Comparison of ENCODE assay signal across 1 cellular context in the genomic region with DNA sequence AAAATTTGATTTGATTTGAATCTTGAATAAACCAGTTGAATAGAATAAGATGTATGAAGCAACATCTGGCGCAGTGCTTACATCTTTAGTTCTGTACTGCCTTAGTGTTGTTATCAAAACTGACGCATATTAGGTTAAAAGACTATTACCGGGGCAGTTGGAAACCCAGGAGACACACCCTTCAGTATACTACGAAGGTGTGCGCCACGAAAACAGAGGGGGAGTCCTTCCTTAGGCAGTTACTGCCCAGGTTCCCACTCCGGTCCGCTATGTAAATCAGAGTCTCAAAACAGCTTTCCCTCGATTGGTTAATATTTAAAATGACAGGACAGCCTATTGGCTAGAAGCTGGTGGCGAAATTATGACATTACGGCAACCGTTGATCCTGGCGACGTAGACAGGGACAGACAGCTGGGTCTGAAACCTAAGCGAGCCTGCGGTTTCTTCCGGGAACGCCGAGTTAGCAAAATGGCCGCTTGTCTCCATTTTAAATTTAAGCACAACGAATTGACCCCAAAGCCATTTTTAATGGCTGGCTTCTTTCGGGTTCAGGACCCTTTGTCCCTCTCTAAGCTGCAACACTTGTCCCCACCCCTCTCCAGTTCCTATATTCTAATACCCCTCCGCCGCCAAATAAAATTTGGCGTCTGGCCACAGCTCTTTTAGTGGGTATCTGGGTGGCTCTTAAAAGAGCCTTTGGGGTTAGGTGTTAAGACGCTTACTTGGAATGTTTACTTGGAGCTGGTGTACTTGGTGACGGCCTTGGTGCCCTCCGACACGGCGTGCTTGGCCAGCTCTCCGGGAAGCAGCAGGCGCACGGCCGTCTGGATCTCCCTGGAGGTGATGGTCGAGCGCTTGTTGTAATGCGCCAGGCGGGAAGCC.
TF ChIP-seq lines count a peak whose summit lies in the region.

No MANE protein-coding gene starts in this region.

TF ChIP-seq in HepG2, 621 proteins besides CTCF, POLR2A, EP300 and RAD21 (continued from another document and continues in another):
- TF ChIP-seq CHD4 (IDR thresholded peaks at IDR 0.05; ENCODE audit: borderline replicate concordance, low read length) (no peak; the same call in 1 of the 2 replicates), ZNF607 (CRISPR knock-in tag; IDR thresholded peaks at IDR 0.05; ENCODE audit: borderline replicate concordance) (peak; percentile 86; the same call in 1 of the 2 replicates), KDM5A (IDR thresholded peaks at IDR 0.05; ENCODE audit: borderline replicate concordance, low read length) (no peak; the same call in 1 of the 2 replicates), ARNTL (CRISPR knock-in tag; IDR thresholded peaks at IDR 0.05) (peak; percentile 44; the same call in 1 of the 2 replicates), ZNF12 (CRISPR knock-in tag; IDR thresholded peaks at IDR 0.05) (no peak), FOXJ3 (CRISPR knock-in tag; IDR thresholded peaks at IDR 0.05; ENCODE audit: borderline replicate concordance) (peak; percentile 8; the same call in 1 of the 2 replicates), ZNF234 (CRISPR knock-in tag; conservative IDR thresholded peaks at IDR 0.05) (no peak), ZNF891 (CRISPR knock-in tag; IDR thresholded peaks at IDR 0.05) (no peak; the same call in 1 of the 2 replicates), TAF1 (CRISPR knock-in tag; IDR thresholded peaks at IDR 0.05) (peak; percentile 58), ZNF251 (CRISPR knock-in tag; IDR thresholded peaks at IDR 0.05) (no peak), ZNF552 (CRISPR knock-in tag; IDR thresholded peaks at IDR 0.05; ENCODE audit: borderline replicate concordance) (no peak), ZNF644 (CRISPR knock-in tag; IDR thresholded peaks at IDR 0.05; ENCODE audit: low read depth) (peak; percentile 71), HMG20A (CRISPR knock-in tag; IDR thresholded peaks at IDR 0.05; ENCODE audit: borderline replicate concordance) (no peak), MBNL3 (CRISPR knock-in tag; conservative IDR thresholded peaks at IDR 0.05) (no peak), THAP11 (CRISPR knock-in tag; IDR thresholded peaks at IDR 0.05) (peak; percentile 88), ZNF652 (CRISPR knock-in tag; IDR thresholded peaks at IDR 0.05; ENCODE audit: borderline replicate concordance, low read depth) (no peak), KLF16 (CRISPR knock-in tag; IDR thresholded peaks at IDR 0.05) (peak in 1 of 2 experiments; percentile 98; a peak in 2 of 4 replicates), TEAD3 (CRISPR knock-in tag; optimal IDR thresholded peaks at IDR 0.05; ENCODE audit: borderline replicate concordance) (peak; percentile 75), ZEB1 (IDR thresholded peaks at IDR 0.05; ENCODE audit: insufficient replicate concordance, low read depth) (peak; percentile 91), ZNF737 (CRISPR knock-in tag; IDR thresholded peaks at IDR 0.05; ENCODE audit: borderline replicate concordance) (no peak), NFATC3 (CRISPR knock-in tag; IDR thresholded peaks at IDR 0.05) (peak; percentile 93; the same call in 1 of the 2 replicates), HOXA9 (CRISPR knock-in tag; IDR thresholded peaks at IDR 0.05; ENCODE audit: borderline replicate concordance) (peak; percentile 87), ZNF296 (CRISPR knock-in tag; conservative IDR thresholded peaks at IDR 0.05) (no peak), NFKBIZ (CRISPR knock-in tag; IDR thresholded peaks at IDR 0.05) (peak; percentile 95; the same call in 1 of the 2 replicates), ZNF83 (CRISPR knock-in tag; IDR thresholded peaks at IDR 0.05; ENCODE audit: borderline replicate concordance) (no peak), SNAI1 (CRISPR knock-in tag; IDR thresholded peaks at IDR 0.05; ENCODE audit: borderline replicate concordance) (peak; percentile 28; the same call in 1 of the 2 replicates), ZNF282 (IDR thresholded peaks at IDR 0.05; ENCODE audit: partially characterized antibody) (no peak), NKX3-1 (CRISPR knock-in tag; IDR thresholded peaks at IDR 0.05) (no peak), POLR2AphosphoS2 (IDR thresholded peaks at IDR 0.05; ENCODE audit: low read depth, low read length) (peak; percentile 97), ZIK1 (CRISPR knock-in tag; IDR thresholded peaks at IDR 0.05; ENCODE audit: borderline replicate concordance, low read depth) (no peak), ZFP82 (CRISPR knock-in tag; IDR thresholded peaks at IDR 0.05; ENCODE audit: borderline replicate concordance) (no peak), PPARG (CRISPR knock-in tag; conservative IDR thresholded peaks at IDR 0.05) (peak; percentile 39; the same call in 1 of the 2 replicates), ZNF3 (CRISPR knock-in tag; IDR thresholded peaks at IDR 0.05) (no peak), NCOA1 (CRISPR knock-in tag; IDR thresholded peaks at IDR 0.05) (peak; percentile 60; the same call in 1 of the 2 replicates), RBM39 (IDR thresholded peaks at IDR 0.05; ENCODE audit: low read depth, low read length, poor library complexity, severe bottlenecking) (peak; percentile 31), HDAC1 (CRISPR knock-in tag; IDR thresholded peaks at IDR 0.05) (peak; percentile 82; the same call in 1 of the 2 replicates)
- TF ChIP-seq, protein P1, sequence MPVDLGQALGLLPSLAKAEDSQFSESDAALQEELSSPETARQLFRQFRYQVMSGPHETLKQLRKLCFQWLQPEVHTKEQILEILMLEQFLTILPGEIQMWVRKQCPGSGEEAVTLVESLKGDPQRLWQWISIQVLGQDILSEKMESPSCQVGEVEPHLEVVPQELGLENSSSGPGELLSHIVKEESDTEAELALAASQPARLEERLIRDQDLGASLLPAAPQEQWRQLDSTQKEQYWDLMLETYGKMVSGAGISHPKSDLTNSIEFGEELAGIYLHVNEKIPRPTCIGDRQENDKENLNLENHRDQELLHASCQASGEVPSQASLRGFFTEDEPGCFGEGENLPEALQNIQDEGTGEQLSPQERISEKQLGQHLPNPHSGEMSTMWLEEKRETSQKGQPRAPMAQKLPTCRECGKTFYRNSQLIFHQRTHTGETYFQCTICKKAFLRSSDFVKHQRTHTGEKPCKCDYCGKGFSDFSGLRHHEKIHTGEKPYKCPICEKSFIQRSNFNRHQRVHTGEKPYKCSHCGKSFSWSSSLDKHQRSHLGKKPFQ (CRISPR knock-in tag; IDR thresholded peaks at IDR 0.05; ENCODE audit: insufficient replicate concordance): peak; percentile 72
- TF ChIP-seq, protein P2, sequence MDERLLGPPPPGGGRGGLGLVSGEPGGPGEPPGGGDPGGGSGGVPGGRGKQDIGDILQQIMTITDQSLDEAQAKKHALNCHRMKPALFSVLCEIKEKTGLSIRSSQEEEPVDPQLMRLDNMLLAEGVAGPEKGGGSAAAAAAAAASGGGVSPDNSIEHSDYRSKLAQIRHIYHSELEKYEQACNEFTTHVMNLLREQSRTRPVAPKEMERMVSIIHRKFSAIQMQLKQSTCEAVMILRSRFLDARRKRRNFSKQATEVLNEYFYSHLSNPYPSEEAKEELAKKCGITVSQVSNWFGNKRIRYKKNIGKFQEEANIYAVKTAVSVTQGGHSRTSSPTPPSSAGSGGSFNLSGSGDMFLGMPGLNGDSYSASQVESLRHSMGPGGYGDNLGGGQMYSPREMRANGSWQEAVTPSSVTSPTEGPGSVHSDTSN (CRISPR knock-in tag; IDR thresholded peaks at IDR 0.05): peak; percentile 33; the same call in 1 of the 2 replicates
- TF ChIP-seq, protein P3, sequence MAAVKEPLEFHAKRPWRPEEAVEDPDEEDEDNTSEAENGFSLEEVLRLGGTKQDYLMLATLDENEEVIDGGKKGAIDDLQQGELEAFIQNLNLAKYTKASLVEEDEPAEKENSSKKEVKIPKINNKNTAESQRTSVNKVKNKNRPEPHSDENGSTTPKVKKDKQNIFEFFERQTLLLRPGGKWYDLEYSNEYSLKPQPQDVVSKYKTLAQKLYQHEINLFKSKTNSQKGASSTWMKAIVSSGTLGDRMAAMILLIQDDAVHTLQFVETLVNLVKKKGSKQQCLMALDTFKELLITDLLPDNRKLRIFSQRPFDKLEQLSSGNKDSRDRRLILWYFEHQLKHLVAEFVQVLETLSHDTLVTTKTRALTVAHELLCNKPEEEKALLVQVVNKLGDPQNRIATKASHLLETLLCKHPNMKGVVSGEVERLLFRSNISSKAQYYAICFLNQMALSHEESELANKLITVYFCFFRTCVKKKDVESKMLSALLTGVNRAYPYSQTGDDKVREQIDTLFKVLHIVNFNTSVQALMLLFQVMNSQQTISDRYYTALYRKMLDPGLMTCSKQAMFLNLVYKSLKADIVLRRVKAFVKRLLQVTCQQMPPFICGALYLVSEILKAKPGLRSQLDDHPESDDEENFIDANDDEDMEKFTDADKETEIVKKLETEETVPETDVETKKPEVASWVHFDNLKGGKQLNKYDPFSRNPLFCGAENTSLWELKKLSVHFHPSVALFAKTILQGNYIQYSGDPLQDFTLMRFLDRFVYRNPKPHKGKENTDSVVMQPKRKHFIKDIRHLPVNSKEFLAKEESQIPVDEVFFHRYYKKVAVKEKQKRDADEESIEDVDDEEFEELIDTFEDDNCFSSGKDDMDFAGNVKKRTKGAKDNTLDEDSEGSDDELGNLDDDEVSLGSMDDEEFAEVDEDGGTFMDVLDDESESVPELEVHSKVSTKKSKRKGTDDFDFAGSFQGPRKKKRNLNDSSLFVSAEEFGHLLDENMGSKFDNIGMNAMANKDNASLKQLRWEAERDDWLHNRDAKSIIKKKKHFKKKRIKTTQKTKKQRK (IDR thresholded peaks at IDR 0.05; ENCODE audit: low read length): no peak
- TF ChIP-seq, protein P4, sequence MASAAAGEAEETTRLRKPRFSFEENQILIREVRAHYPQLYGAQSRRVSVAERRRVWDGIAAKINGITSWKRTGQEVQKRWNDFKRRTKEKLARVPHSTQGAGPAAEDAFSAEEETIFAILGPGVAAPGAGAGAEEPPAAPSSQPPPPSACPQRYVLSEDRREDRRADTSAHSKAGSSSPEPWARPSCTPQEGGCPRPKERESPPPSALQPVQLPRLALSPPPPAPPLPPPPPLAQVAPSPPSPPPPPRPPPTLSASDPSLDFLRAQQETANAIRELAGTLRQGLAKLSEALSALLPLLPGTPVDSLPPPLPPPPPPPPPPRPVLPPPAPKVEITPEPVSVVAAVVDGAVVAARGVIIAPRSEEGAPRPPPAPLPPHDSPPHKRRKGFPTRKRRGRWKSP (CRISPR knock-in tag; IDR thresholded peaks at IDR 0.05): peak; percentile 64
- TF ChIP-seq, protein P5, sequence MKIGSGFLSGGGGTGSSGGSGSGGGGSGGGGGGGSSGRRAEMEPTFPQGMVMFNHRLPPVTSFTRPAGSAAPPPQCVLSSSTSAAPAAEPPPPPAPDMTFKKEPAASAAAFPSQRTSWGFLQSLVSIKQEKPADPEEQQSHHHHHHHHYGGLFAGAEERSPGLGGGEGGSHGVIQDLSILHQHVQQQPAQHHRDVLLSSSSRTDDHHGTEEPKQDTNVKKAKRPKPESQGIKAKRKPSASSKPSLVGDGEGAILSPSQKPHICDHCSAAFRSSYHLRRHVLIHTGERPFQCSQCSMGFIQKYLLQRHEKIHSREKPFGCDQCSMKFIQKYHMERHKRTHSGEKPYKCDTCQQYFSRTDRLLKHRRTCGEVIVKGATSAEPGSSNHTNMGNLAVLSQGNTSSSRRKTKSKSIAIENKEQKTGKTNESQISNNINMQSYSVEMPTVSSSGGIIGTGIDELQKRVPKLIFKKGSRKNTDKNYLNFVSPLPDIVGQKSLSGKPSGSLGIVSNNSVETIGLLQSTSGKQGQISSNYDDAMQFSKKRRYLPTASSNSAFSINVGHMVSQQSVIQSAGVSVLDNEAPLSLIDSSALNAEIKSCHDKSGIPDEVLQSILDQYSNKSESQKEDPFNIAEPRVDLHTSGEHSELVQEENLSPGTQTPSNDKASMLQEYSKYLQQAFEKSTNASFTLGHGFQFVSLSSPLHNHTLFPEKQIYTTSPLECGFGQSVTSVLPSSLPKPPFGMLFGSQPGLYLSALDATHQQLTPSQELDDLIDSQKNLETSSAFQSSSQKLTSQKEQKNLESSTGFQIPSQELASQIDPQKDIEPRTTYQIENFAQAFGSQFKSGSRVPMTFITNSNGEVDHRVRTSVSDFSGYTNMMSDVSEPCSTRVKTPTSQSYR (CRISPR knock-in tag; IDR thresholded peaks at IDR 0.05; ENCODE audit: borderline replicate concordance): peak; percentile 76
- TF ChIP-seq, protein P6, sequence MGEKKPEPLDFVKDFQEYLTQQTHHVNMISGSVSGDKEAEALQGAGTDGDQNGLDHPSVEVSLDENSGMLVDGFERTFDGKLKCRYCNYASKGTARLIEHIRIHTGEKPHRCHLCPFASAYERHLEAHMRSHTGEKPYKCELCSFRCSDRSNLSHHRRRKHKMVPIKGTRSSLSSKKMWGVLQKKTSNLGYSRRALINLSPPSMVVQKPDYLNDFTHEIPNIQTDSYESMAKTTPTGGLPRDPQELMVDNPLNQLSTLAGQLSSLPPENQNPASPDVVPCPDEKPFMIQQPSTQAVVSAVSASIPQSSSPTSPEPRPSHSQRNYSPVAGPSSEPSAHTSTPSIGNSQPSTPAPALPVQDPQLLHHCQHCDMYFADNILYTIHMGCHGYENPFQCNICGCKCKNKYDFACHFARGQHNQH (CRISPR knock-in tag; IDR thresholded peaks at IDR 0.05): peak; percentile 85
- TF ChIP-seq, protein P7, sequence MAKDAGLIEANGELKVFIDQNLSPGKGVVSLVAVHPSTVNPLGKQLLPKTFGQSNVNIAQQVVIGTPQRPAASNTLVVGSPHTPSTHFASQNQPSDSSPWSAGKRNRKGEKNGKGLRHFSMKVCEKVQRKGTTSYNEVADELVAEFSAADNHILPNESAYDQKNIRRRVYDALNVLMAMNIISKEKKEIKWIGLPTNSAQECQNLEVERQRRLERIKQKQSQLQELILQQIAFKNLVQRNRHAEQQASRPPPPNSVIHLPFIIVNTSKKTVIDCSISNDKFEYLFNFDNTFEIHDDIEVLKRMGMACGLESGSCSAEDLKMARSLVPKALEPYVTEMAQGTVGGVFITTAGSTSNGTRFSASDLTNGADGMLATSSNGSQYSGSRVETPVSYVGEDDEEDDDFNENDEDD (CRISPR knock-in tag; IDR thresholded peaks at IDR 0.05; ENCODE audit: borderline replicate concordance): peak; percentile 71; the same call in 1 of the 2 replicates
